ENCODE assay signal across 31 cellular contexts in genomic region chr19:40339018-40339728, GRCh38. TPM values are rescaled to one million over a fixed set of nuclear protein-coding genes. Genes with fewer than 3 reads are reported as not detected.
"Had no signal": no experiment of that assay in that cellular context is flagged by ENCODE, and none has a peak within 500 bp of the region (broad histone marks: within the 10 kb centered on the region; RNA-seq: fewer than 3 reads in every experiment).

No MANE protein-coding gene starts in this region.

- ATAC-seq: activated naive CD8-positive, alpha-beta T cell treated with anti-CD3 and anti-CD28 coated beads, Interleukin-2, amount 50 U/mL, for 24 hours; activated T-cell treated with anti-CD3 and anti-CD28 coated beads, Interleukin-2, amount 50 U/mL, for 4 hours; left lobe of liver had no signal

- H3K4me2 ChIP-seq: hepatocyte, smooth muscle cell had no signal

- DNase-seq: activated CD4-positive, alpha-beta T cell treated with anti-CD3 and anti-CD28 coated beads for 1 hour; activated CD4-positive, alpha-beta T cell treated with anti-CD3 and anti-CD28 coated beads, Interleukin-2, amount 50 U/mL, for 4 hours; activated CD8-positive, alpha-beta memory T cell treated with anti-CD3 and anti-CD28 coated beads, Interleukin-2, amount 50 U/mL, for 48 hours; activated effector memory CD4-positive, alpha-beta T cell treated with Interleukin-2 at 50 U/mL for 16 hours; activated naive CD4-positive, alpha-beta T cell treated with anti-CD3 and anti-CD28 coated beads, Interleukin-2, amount 10 ng/mL, durations not matched to agents 7 days and 5 days; activated naive CD8-positive, alpha-beta T cell treated with anti-CD3 and anti-CD28 coated beads, Interleukin-2, amount 50 U/mL, for 24 hours; activated T-cell treated with anti-CD3 and anti-CD28 coated beads, Interleukin-2, amount 50 U/mL, for 4 hours; anterior cingulate cortex; caudate nucleus; dermis blood vessel endothelial cell; effector CD8-positive, alpha-beta T cell; erythroblast; foreskin fibroblast; immature natural killer cell; naive B cell; occipital lobe; sigmoid colon; stimulated activated CD4-positive, alpha-beta T cell treated with anti-CD3 and anti-CD28 coated beads, Interleukin-15, amount 100 ng/mL, for 24 hours; stimulated activated CD8-positive, alpha-beta memory T cell treated with anti-CD3 and anti-CD28 coated beads, Interleukin-4, amount 100 ng/mL, for 48 hours; stimulated activated naive CD4-positive, alpha-beta T cell; upper lobe of left lung had no signal

- H3K27me3 ChIP-seq: hepatocyte, sigmoid colon, upper lobe of left lung had no signal

- H3K9me3 ChIP-seq: sigmoid colon, thoracic aorta, upper lobe of left lung had no signal

- H3K4me3 ChIP-seq: hepatocyte, lung, sigmoid colon, smooth muscle cell, thoracic aorta, upper lobe of left lung had no signal

- H3K27ac ChIP-seq: hepatocyte, sigmoid colon, upper lobe of left lung had no signal

- H2AFZ ChIP-seq: hepatocyte had no signal

RNA-seq across cellular contexts. Expression of gene HIPK4, which starts 50.8 kb away (rescaled TPM):
- total RNA-seq: glomerular endothelial cell, kidney epithelial cell, left lobe of liver, mucosa of gallbladder, renal cortical epithelial cell, smooth muscle cell, thoracic aorta had no signal
- polyA plus RNA-seq: neural cell had no signal
